ENCODE assay signal across 1 cellular context in genomic region chrX:132615396-132616131, GRCh38.
TF ChIP-seq lines count a peak whose summit lies in the region.

No MANE protein-coding gene starts in this region.

TF ChIP-seq in SK-N-SH treated with all-trans-retinoic acid at 6 μM for 48 hours, 23 proteins besides CTCF, POLR2A, EP300 and RAD21 (continued from another document):
- TF ChIP-seq CSRNP3 (CRISPR knock-in tag; IDR thresholded peaks at IDR 0.05) (no peak), ISL1 (CRISPR knock-in tag; IDR thresholded peaks at IDR 0.05) (no peak), CREB5 (CRISPR knock-in tag; IDR thresholded peaks at IDR 0.05; ENCODE audit: low read depth) (no peak), RARB (CRISPR knock-in tag; IDR thresholded peaks at IDR 0.05) (no peak), TCF4 (CRISPR knock-in tag; IDR thresholded peaks at IDR 0.05; ENCODE audit: borderline replicate concordance) (no peak)
TF ChIP-seq in SK-N-SH treated with all-trans-retinoic acid at 6 μM for 48 hours: peak in this region for 0.
